ENCODE assay signal across 26 cellular contexts in genomic region chr3:143328459-143328858, GRCh38.
DNase-seq lines count a peak whose midpoint lies in the region; ATAC-seq, FAIRE-seq and TF ChIP-seq lines count a peak whose summit lies in the region.
"Had no signal": no experiment of that assay in that cellular context is flagged by ENCODE, and none has a peak within 500 bp of the region (broad histone marks: within the 10 kb centered on the region; RNA-seq: fewer than 3 reads in every experiment).

No MANE protein-coding gene starts in this region.

- H3K9ac ChIP-seq in HCT116 (ENCODE audit: low read length) (no peak overlapping the region), GM12878 (ENCODE audit: control insufficient read depth, insufficient read depth, low read length) (no peak overlapping the region)

- no peaks in the 10 kb centered on the region for H3K9me2 ChIP-seq in HCT116 (ENCODE audit: insufficient read depth)

- RAD21 ChIA-PET in HCT116 (lab: Charles Lee; ENCODE audit: low non-redundant PET in 1 of 2, low total read pairs in 2 of 2, uncharacterized antibody in 2 of 2, unreplicated experiment in 2 of 2) (no interaction called here), GM12878 (lab: Charles Lee; ENCODE audit: unreplicated experiment) (no interaction called here)

- no peak overlapping the region for H3K4me2 ChIP-seq in HCT116 (ENCODE audit: low read length)
- H3K4me2 ChIP-seq in GM12878 (ENCODE audit: control insufficient read depth, insufficient read depth), result no peak overlapping the region

- in situ Hi-C loops in GM12878 (cut with MboI), result no loop called here

- no peaks in the 10 kb centered on the region for H3K79me2 ChIP-seq in HCT116 (ENCODE audit: insufficient read depth, low read length)
- no peaks in the 10 kb centered on the region for H3K79me2 ChIP-seq in GM12878 (ENCODE audit: control insufficient read depth, insufficient read depth, low read length)

- H3K27ac ChIP-seq in A673 (ENCODE audit: low read depth, low read length, poor library complexity, severe bottlenecking), result no peak overlapping the region
- no peak overlapping the region for H3K27ac ChIP-seq in HCT116 (ENCODE audit: low read depth, low read length)
- no peak overlapping the region for H3K27ac ChIP-seq in GM12878 (ENCODE audit: control insufficient read depth, insufficient read depth)
- no peak overlapping the region for H3K27ac ChIP-seq in foreskin keratinocyte
- H3K27ac ChIP-seq in gastroesophageal sphincter, result no peak overlapping the region
- H3K27ac ChIP-seq: pancreas, testis had no signal

- ATAC-seq in HCT116, result peak; percentile 47; the same call in 1 of the 2 replicates
- no peak; the same call in 2 of the 3 replicates for ATAC-seq in GM12878
- peak; percentile 31 for ATAC-seq in foreskin keratinocyte
- no peak for ATAC-seq in GM21723 (IDR thresholded peaks at IDR 0.05; ENCODE audit: unreplicated experiment)
- no peak for ATAC-seq in gastroesophageal sphincter
- ATAC-seq in HG03520 (IDR thresholded peaks at IDR 0.05; ENCODE audit: unreplicated experiment), result no peak
- ATAC-seq: pancreas; stimulated activated effector memory CD8-positive, alpha-beta T cell treated with anti-CD3 and anti-CD28 coated beads, Interleukin-12 subunit alpha, Interleukin-12 subunit beta, amount 100 ng/mL, for 72 hours had no signal

- intact Hi-C loops in A673 (cut with micrococcal nuclease; ENCODE audit: unreplicated experiment), result loop anchor here (5.0 kb wide), 1 partner anchor 206 kb away; no protein-coding TSS in a partner anchor
- intact Hi-C loops in HCT116 (cut with micrococcal nuclease), result no loop called here
- intact Hi-C loops in GM12878 (cut with micrococcal nuclease; ENCODE audit: unreplicated experiment), result no loop called here

- no TSS peak for BruUV-seq in A673 (replicated peaks; lab: Mats Ljungman, UMichigan)
- no TSS peak for BruUV-seq in HCT116 (replicated peaks; lab: Mats Ljungman, UMichigan)
- BruUV-seq in GM12878 (replicated peaks; lab: Mats Ljungman, UMichigan), result no TSS peak

- H3K27me3 ChIP-seq in A673 (replicated peaks; ENCODE audit: insufficient read depth, low read depth, low read length, poor library complexity) (no peaks in the 10 kb centered on the region), HCT116 (ENCODE audit: insufficient read depth, low read length) (0 out of 2 replicates have a peak, but pooled peaks cover 4% of the 10 kb centered on the region), GM12878 (replicated peaks in 1 of 2; ENCODE audit: control insufficient read depth in 2 of 2, insufficient read depth in 2 of 2, low read length in 1 of 2) (no peaks in the 10 kb centered on the region), foreskin keratinocyte (no peaks in the 10 kb centered on the region), gastroesophageal sphincter (no peaks in the 10 kb centered on the region)
- H3K27me3 ChIP-seq: pancreas, testis had no signal

- TF ChIP-seq EP300 in GM12878 (IDR thresholded peaks at IDR 0.05; ENCODE audit: borderline replicate concordance in 1 of 2, control insufficient read depth in 1 of 2, low read depth in 2 of 2, low read length in 2 of 2), result no peak
- no peak for TF ChIP-seq EP300 in gastroesophageal sphincter (IDR thresholded peaks at IDR 0.05)

- POLR2A ChIA-PET in A673 (lab: Charles Lee; ENCODE audit: low non-redundant PET) (no interaction called here), HCT116 (lab: Charles Lee) (no interaction called here), GM12878 (lab: Charles Lee) (no interaction called here)

- H3K4me1 ChIP-seq in A673 (ENCODE audit: insufficient read depth, low read length, poor library complexity, severe bottlenecking) (peaks cover 57% of the 10 kb centered on the region), HCT116 (ENCODE audit: control insufficient read depth in 1 of 2, insufficient read depth in 2 of 2, low read length in 2 of 2) (no peaks in the 10 kb centered on the region), GM12878 (ENCODE audit: control insufficient read depth, insufficient read depth, low read length) (no peaks in the 10 kb centered on the region), foreskin keratinocyte (peaks cover 4% of the 10 kb centered on the region), gastroesophageal sphincter (peaks cover 0 to 28% (median 3%) of the 10 kb centered on the region in 3 donors)
- H3K4me1 ChIP-seq: pancreas, testis had no signal

- TF ChIP-seq POLR2A in HCT116 (IDR thresholded peaks at IDR 0.05; ENCODE audit: borderline replicate concordance, extremely low read depth, insufficient read depth, insufficient read length), result no peak
- TF ChIP-seq POLR2A in GM12878 (IDR thresholded peaks at IDR 0.05; ENCODE audit: low read depth, low read length), result no peak
- no peak for TF ChIP-seq POLR2A in gastroesophageal sphincter (IDR thresholded peaks at IDR 0.05)

- WGBS in GM12878 (ENCODE audit: insufficient coverage, insufficient replicate concordance, low lambda C conversion rate, missing lambda C conversion rate), result 86% methylated on average over 5 of the region's 5 CpGs
- 90 to 93% methylated on average over 5 of the region's 5 CpGs for WGBS in gastroesophageal sphincter (ENCODE audit: low coverage in 1 of 2), 2 donors

- CTCF ChIA-PET in A673 (lab: Charles Lee) (no interaction called here), HCT116 (lab: Charles Lee) (no interaction called here), GM12878 (lab: Yijun Ruan, JAX) (interaction anchor here (1.4 kb wide), 1 partner anchor 16 kb away, joined by 3 read pairs; no protein-coding TSS in a partner anchor)

- H3K4me3 ChIP-seq in A673 (ENCODE audit: low read depth, low read length, poor library complexity, severe bottlenecking) (no peak overlapping the region), HCT116 (replicated peaks in 1 of 2; ENCODE audit: low read depth in 1 of 2, low read length in 2 of 2) (no peak overlapping the region), GM12878 (no peak overlapping the region), gastroesophageal sphincter (no peak overlapping the region)
- H3K4me3 ChIP-seq: lung, pancreas, testis had no signal

- H3K36me3 ChIP-seq in A673 (ENCODE audit: insufficient read depth, low read length, poor library complexity, severe bottlenecking), result no peaks in the 10 kb centered on the region
- no peaks in the 10 kb centered on the region for H3K36me3 ChIP-seq in HCT116 (ENCODE audit: control insufficient read depth in 1 of 2, insufficient read depth in 2 of 2, low read length in 2 of 2)
- H3K36me3 ChIP-seq in GM12878 (ENCODE audit: control insufficient read depth in 2 of 2, insufficient read depth in 2 of 2, low read length in 1 of 2), result no peaks in the 10 kb centered on the region
- H3K36me3 ChIP-seq in gastroesophageal sphincter, result no peaks in the 10 kb centered on the region
- H3K36me3 ChIP-seq: pancreas had no signal

- H4K20me1 ChIP-seq in HCT116 (ENCODE audit: insufficient read depth) (no peaks in the 10 kb centered on the region), GM12878 (ENCODE audit: control insufficient read depth, insufficient read depth) (no peaks in the 10 kb centered on the region)

- H3K9me3 ChIP-seq in A673 (ENCODE audit: low read depth, low read length, poor library complexity, severe bottlenecking), result no peaks in the 10 kb centered on the region
- H3K9me3 ChIP-seq in HCT116 (ENCODE audit: control insufficient read depth in 1 of 2, insufficient read depth in 1 of 2, low read depth in 1 of 2, low read length in 2 of 2), result no peaks in the 10 kb centered on the region
- H3K9me3 ChIP-seq in GM12878 (replicated peaks; ENCODE audit: control insufficient read depth, insufficient read depth, low read length), result no peaks in the 10 kb centered on the region
- no peaks in the 10 kb centered on the region for H3K9me3 ChIP-seq in gastroesophageal sphincter
- H3K9me3 ChIP-seq: pancreas, testis had no signal

- FAIRE-seq in GM12878 (lab: Jason Lieb, UNC), result no peak
- FAIRE-seq: endothelial cell of umbilical vein, frontal cortex, GM12892, kidney, pancreas had no signal

- H2AFZ ChIP-seq in HCT116 (ENCODE audit: low read depth, low read length, poor library complexity, severe bottlenecking) (no peak overlapping the region), GM12878 (ENCODE audit: control insufficient read depth, low read depth, low read length) (no peak overlapping the region)

- DNase-seq in A673 (ENCODE audit: low spot score) (peak; percentile 21), HCT116 (ENCODE audit: low read depth, low spot score) (no peak), GM12878 (ENCODE audit: low read depth, low spot score) (no peak), foreskin keratinocyte (no peak), OCI-M1 (lab: John Stamatoyannopoulos, UW) (no peak)
- DNase-seq: activated CD4-positive, alpha-beta T cell treated with anti-CD3 and anti-CD28 coated beads, Interleukin-2, amount 10 ng/mL, durations not matched to agents 24 days and 14 days; activated naive CD8-positive, alpha-beta T cell treated with anti-CD3 and anti-CD28 coated beads, Interleukin-2, amount 10 ng/mL, durations not matched to agents 7 days and 5 days; CD4-positive, alpha-beta memory T cell; dermis blood vessel endothelial cell; DMS53; H7; kidney; NCI-H1417; NCI-H524; pancreas; SHP77; T-helper 1 cell; testis had no signal

- SMC1A ChIA-PET in GM12878 (lab: Charles Lee; ENCODE audit: uncharacterized antibody, unreplicated experiment), result no interaction called here

- TF ChIP-seq RAD21 in HCT116 (IDR thresholded peaks at IDR 0.05; ENCODE audit: low read depth) (no peak), GM12878 (IDR thresholded peaks at IDR 0.05; ENCODE audit: insufficient read depth, low read depth, low read length) (0 out of 2 replicates have a peak, but pooled peaks have one; percentile 11)

- TF ChIP-seq CTCF in A673 (conservative IDR thresholded peaks at IDR 0.05; ENCODE audit: low read depth, low read length), result no peak; the same call in 1 of the 2 replicates
- no peak for TF ChIP-seq CTCF in HCT116 (IDR thresholded peaks at IDR 0.05 in 2 of 3, conservative IDR thresholded peaks at IDR 0.05 in 1 of 3; ENCODE audit: borderline replicate concordance in 1 of 3, insufficient read depth in 1 of 3, low read depth in 2 of 3, low read length in 2 of 3)
- no peak; a peak in 1 of 6 replicates for TF ChIP-seq CTCF in GM12878 (IDR thresholded peaks at IDR 0.05 in 2 of 3, conservative IDR thresholded peaks at IDR 0.05 in 1 of 3; ENCODE audit: control insufficient read depth in 2 of 3, extremely low read depth in 1 of 3, insufficient read depth in 1 of 3, low read depth in 3 of 3, low read length in 3 of 3)
- TF ChIP-seq CTCF in foreskin keratinocyte (conservative IDR thresholded peaks at IDR 0.05), result no peak
- TF ChIP-seq CTCF in gastroesophageal sphincter (IDR thresholded peaks at IDR 0.05), result no peak

TF ChIP-seq in HCT116, 20 proteins besides CTCF, POLR2A, EP300 and RAD21 (continues in another document):
- no peak for TF ChIP-seq CEBPB (IDR thresholded peaks at IDR 0.05; ENCODE audit: low read depth)
- no peak for TF ChIP-seq SRF (IDR thresholded peaks at IDR 0.05; ENCODE audit: low read depth)
- TF ChIP-seq SP1 (IDR thresholded peaks at IDR 0.05; ENCODE audit: low read depth), result no peak
- no peak for TF ChIP-seq ZFX (IDR thresholded peaks at IDR 0.05)

TF ChIP-seq in GM12878, 131 proteins besides CTCF, POLR2A, EP300 and RAD21 (continues in another document):
- no peak for TF ChIP-seq RELA (IDR thresholded peaks at IDR 0.05; ENCODE audit: borderline replicate concordance, partially characterized antibody)
- TF ChIP-seq RFX5 (IDR thresholded peaks at IDR 0.05; ENCODE audit: low read depth, low read length), result no peak

Comparison
In these comparisons a context has a peak if more than half of its experiments do, and no peak if none do; other contexts are left out.
1. ATAC-seq: peak in HCT116 (single experiment) and foreskin keratinocyte (single experiment); none in GM12878 (single experiment), GM21723 (single experiment), gastroesophageal sphincter (single experiment) and HG03520 (single experiment).